Comparison of ENCODE assay signal across 20 cellular contexts in genomic region chr1:53284224-53285020, GRCh38.
"Had no signal": no experiment of that assay in that cellular context is flagged by ENCODE, and none has a peak within 500 bp of the region (broad histone marks: within the 10 kb centered on the region; RNA-seq: fewer than 3 reads in every experiment).

No MANE protein-coding gene starts in this region.

- H3K4me3 Mint-ChIP-seq: activated CD4-positive, alpha-beta T cell treated with anti-CD3 and anti-CD28 coated beads for 36 hours; activated naive CD8-positive, alpha-beta T cell treated with anti-CD3 and anti-CD28 coated beads, Interleukin-2, amount 10 ng/mL, durations not matched to agents 7 days and 5 days; T-cell had no signal

- DNase-seq: activated CD4-positive, alpha-beta T cell treated with anti-CD3 and anti-CD28 coated beads for 36 hours; activated CD8-positive, alpha-beta memory T cell treated with anti-CD3 and anti-CD28 coated beads for 24 hours; activated naive CD4-positive, alpha-beta T cell treated with anti-CD3 and anti-CD28 coated beads, Interleukin-2, amount 50 U/mL, for 16 hours; activated naive CD8-positive, alpha-beta T cell treated with anti-CD3 and anti-CD28 coated beads, Interleukin-2, amount 10 ng/mL, durations not matched to agents 7 days and 5 days; activated T-cell treated with anti-CD3 and anti-CD28 coated beads, Interleukin-2, amount 50 U/mL, for 48 hours; adrenal gland; anterior cingulate cortex; central memory CD4-positive, alpha-beta T cell; KBM-7; NCI-H1092; NCI-H1417; NCI-H1930; NCI-H2171; NCI-H2227 treated with DMSO at 0.1 percent for 48 hours; NCI-H446 treated with DMSO at 0.1 percent for 48 hours; NCI-H524 treated with DMSO at 0.1 percent for 48 hours; NCI-H82; SIG-M5; T-cell had no signal

- H3K27me3 ChIP-seq: adrenal gland had no signal

- H3K4me1 Mint-ChIP-seq: activated CD4-positive, alpha-beta T cell treated with anti-CD3 and anti-CD28 coated beads for 36 hours had no signal

- H3K36me3 Mint-ChIP-seq: activated naive CD8-positive, alpha-beta T cell treated with anti-CD3 and anti-CD28 coated beads, Interleukin-2, amount 10 ng/mL, durations not matched to agents 7 days and 5 days had no signal

- H3K4me3 ChIP-seq: adrenal gland had no signal

- H3K36me3 ChIP-seq: adrenal gland had no signal

- H3K27ac Mint-ChIP-seq: activated CD4-positive, alpha-beta T cell treated with anti-CD3 and anti-CD28 coated beads for 36 hours; activated naive CD8-positive, alpha-beta T cell treated with anti-CD3 and anti-CD28 coated beads, Interleukin-2, amount 10 ng/mL, durations not matched to agents 7 days and 5 days; T-cell had no signal

- H3K4me1 ChIP-seq: adrenal gland had no signal

- H3K27me3 Mint-ChIP-seq: activated CD4-positive, alpha-beta T cell treated with anti-CD3 and anti-CD28 coated beads for 36 hours; activated naive CD8-positive, alpha-beta T cell treated with anti-CD3 and anti-CD28 coated beads, Interleukin-2, amount 10 ng/mL, durations not matched to agents 7 days and 5 days; T-cell had no signal

- H3K9me3 ChIP-seq: adrenal gland had no signal

- ATAC-seq: activated CD4-positive, alpha-beta T cell treated with anti-CD3 and anti-CD28 coated beads for 36 hours; T-cell had no signal

- H3K27ac ChIP-seq: adrenal gland, VCaP had no signal

- H3K9me3 Mint-ChIP-seq: activated naive CD8-positive, alpha-beta T cell treated with anti-CD3 and anti-CD28 coated beads, Interleukin-2, amount 10 ng/mL, durations not matched to agents 7 days and 5 days; T-cell had no signal
